ENCODE assay signal across 9 cellular contexts in the genomic region with DNA sequence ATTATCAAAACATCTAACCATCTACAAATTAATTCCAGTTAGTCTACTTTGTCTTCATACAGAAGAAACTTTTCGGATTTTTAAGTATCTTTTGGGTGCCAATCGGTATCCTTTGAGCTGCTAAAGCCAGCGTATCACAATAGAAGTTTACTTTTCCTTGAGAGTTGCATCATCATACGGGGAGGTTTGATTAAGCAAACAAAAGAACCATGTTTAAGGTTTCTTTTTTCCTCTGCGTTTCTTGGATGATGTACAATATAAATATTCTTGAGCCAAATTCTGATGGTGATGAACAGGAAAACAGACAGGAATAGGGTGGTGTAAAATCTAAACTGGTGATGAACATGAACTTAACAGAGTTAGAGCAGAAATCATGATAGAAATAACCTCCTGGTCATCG.
DNase-seq lines count a peak whose midpoint lies in the region; ATAC-seq and TF ChIP-seq lines count a peak whose summit lies in the region.
"Had no signal": no experiment of that assay in that cellular context is flagged by ENCODE, and none has a peak within 500 bp of the region (broad histone marks: within the 10 kb centered on the region; RNA-seq: fewer than 3 reads in every experiment).

No MANE protein-coding gene starts in this region.

- peaks cover 56% of the 10 kb centered on the region for H3K36me3 Mint-ChIP-seq in activated CD8-positive, alpha-beta T cell treated with anti-CD3 and anti-CD28 coated beads, Interleukin-2, amount 10 ng/mL, durations not matched to agents 7 days and 5 days (ENCODE audit: low read depth)

- H3K9me3 ChIP-seq in ascending aorta (no peaks in the 10 kb centered on the region), sigmoid colon (no peaks in the 10 kb centered on the region)

- TF ChIP-seq POLR2A in sigmoid colon (IDR thresholded peaks at IDR 0.05), result no peak

- 15 to 56% methylated on average over 6 of the region's 6 CpGs for WGBS in sigmoid colon, 2 donors

- H3K4me1 ChIP-seq in ascending aorta (peaks cover 14 to 70% of the 10 kb centered on the region in 2 donors), sigmoid colon (peaks cover 0 to 99% (median 97%) of the 10 kb centered on the region in 4 donors)

- no peak for TF ChIP-seq CTCF in ascending aorta (IDR thresholded peaks at IDR 0.05)
- TF ChIP-seq CTCF in fibroblast of villous mesenchyme (IDR thresholded peaks at IDR 0.05; ENCODE audit: insufficient read depth, low read depth, low read length), result no peak
- TF ChIP-seq CTCF in sigmoid colon (IDR thresholded peaks at IDR 0.05), result no peak

- H3K27me3 ChIP-seq in ascending aorta (no peaks in the 10 kb centered on the region), sigmoid colon (no peaks in the 10 kb centered on the region)

- POLR2A ChIA-PET in activated CD8-positive, alpha-beta T cell treated with anti-CD3 and anti-CD28 coated beads, Interleukin-2, amount 10 ng/mL, durations not matched to agents 7 days and 5 days (lab: Charles Lee), result interaction anchor here (1.9 kb wide), 1 partner anchor 9 kb away, joined by 7 read pairs; no protein-coding TSS in a partner anchor

- peaks cover 97% of the 10 kb centered on the region for H3K4me1 Mint-ChIP-seq in activated CD8-positive, alpha-beta T cell treated with anti-CD3 and anti-CD28 coated beads, Interleukin-2, amount 10 ng/mL, durations not matched to agents 7 days and 5 days (ENCODE audit: low read depth)

- CTCF ChIA-PET in activated CD8-positive, alpha-beta T cell treated with anti-CD3 and anti-CD28 coated beads, Interleukin-2, amount 10 ng/mL, durations not matched to agents 7 days and 5 days (lab: Charles Lee), result no interaction called here

- no peaks in the 10 kb centered on the region for H3K27me3 Mint-ChIP-seq in activated CD8-positive, alpha-beta T cell treated with anti-CD3 and anti-CD28 coated beads, Interleukin-2, amount 10 ng/mL, durations not matched to agents 7 days and 5 days (ENCODE audit: low read depth)

- H3K4me3 ChIP-seq in ascending aorta (peak overlapping the region in 1 of 2 donors; percentile 53), fibroblast of villous mesenchyme (ENCODE audit: low read depth, low read length) (no peak overlapping the region), sigmoid colon (no peak overlapping the region)

- H3K27ac Mint-ChIP-seq in activated CD8-positive, alpha-beta T cell treated with anti-CD3 and anti-CD28 coated beads, Interleukin-2, amount 10 ng/mL, durations not matched to agents 7 days and 5 days, result no peak overlapping the region

- H3K36me3 ChIP-seq in ascending aorta (peaks cover 12 to 18% of the 10 kb centered on the region in 2 donors), sigmoid colon (peaks cover 0 to 13% (median 0%) of the 10 kb centered on the region in 4 donors)

- intact Hi-C loops in ascending aorta (cut with DNase I) (loop anchor here (5.0 kb wide), 1 partner anchor 68 kb away; no protein-coding TSS in a partner anchor), sigmoid colon (cut with DNase I) (no loop called here)

- no peaks in the 10 kb centered on the region for H3K9me3 Mint-ChIP-seq in activated CD8-positive, alpha-beta T cell treated with anti-CD3 and anti-CD28 coated beads, Interleukin-2, amount 10 ng/mL, durations not matched to agents 7 days and 5 days (ENCODE audit: insufficient read depth)

- TF ChIP-seq EP300 in sigmoid colon (IDR thresholded peaks at IDR 0.05), result no peak

- H3K4me3 Mint-ChIP-seq in activated CD8-positive, alpha-beta T cell treated with anti-CD3 and anti-CD28 coated beads, Interleukin-2, amount 10 ng/mL, durations not matched to agents 7 days and 5 days, result no peak overlapping the region

- no peak for ATAC-seq in activated CD8-positive, alpha-beta T cell treated with anti-CD3 and anti-CD28 coated beads, Interleukin-2, amount 10 ng/mL, durations not matched to agents 7 days and 5 days

- peak overlapping the region; percentile 95 to 98 for H3K27ac ChIP-seq in ascending aorta
- H3K27ac ChIP-seq in sigmoid colon, result peak overlapping the region; percentile 79 to 99 (median 94)

- DNase-seq in HCEC 1CT, result peak; percentile 39
- no peak for DNase-seq in ascending aorta (ENCODE audit: low spot score in 2 of 2)
- DNase-seq in fibroblast of villous mesenchyme (ENCODE audit: low read depth), result peak; percentile 40
- DNase-seq in sigmoid colon, result no peak
- no peak for DNase-seq in activated CD8-positive, alpha-beta T cell treated with anti-CD3 and anti-CD28 coated beads, Interleukin-2, amount 10 ng/mL, durations not matched to agents 7 days and 5 days
- DNase-seq in NCI-H82 treated with DMSO at 0.1 percent for 48 hours (lab: John Stamatoyannopoulos, UW; ENCODE audit: unreplicated experiment), result no peak
- DNase-seq in NOMO-1 treated with dmso at 0.1 percent for 144 hours (lab: John Stamatoyannopoulos, UW; ENCODE audit: unreplicated experiment), result no peak
- DNase-seq in activated gamma-delta T cell (lab: John Stamatoyannopoulos, UW), result no peak
- DNase-seq: activated CD8-positive, alpha-beta memory T cell treated with anti-CD3 and anti-CD28 coated beads, Interleukin-2, amount 50 U/mL, for 4 hours had no signal

Comparison
In these comparisons a context has a peak if more than half of its experiments do, and no peak if none do; other contexts are left out.
1. DNase-seq: peak in HCEC 1CT (single experiment) and fibroblast of villous mesenchyme (single experiment); none in ascending aorta (0 of 2), sigmoid colon (single experiment), activated CD8-positive, alpha-beta T cell treated with anti-CD3 and anti-CD28 coated beads, Interleukin-2, amount 10 ng/mL, durations not matched to agents 7 days and 5 days (single experiment), NCI-H82 treated with DMSO at 0.1 percent for 48 hours (single experiment), NOMO-1 treated with dmso at 0.1 percent for 144 hours (single experiment) and activated gamma-delta T cell (single experiment).